In genomic region chr17:34981538-34982241, GRCh38 we compare ENCODE assay signal across 8 cellular contexts. TPM values are rescaled to one million over a fixed set of nuclear protein-coding genes. Genes with fewer than 3 reads are reported as not detected.
DNase-seq lines count a peak whose midpoint lies in the region; ATAC-seq and TF ChIP-seq lines count a peak whose summit lies in the region.

No MANE protein-coding gene starts in this region.

- TF ChIP-seq EP300 in SK-N-SH (IDR thresholded peaks at IDR 0.05; ENCODE audit: borderline replicate concordance in 1 of 2, low read depth in 1 of 2, low read length in 1 of 2), result no peak

- peak overlapping the region; percentile 99 for H3K4me3 ChIP-seq in left ventricle myocardium inferior
- peak overlapping the region; percentile 71 to 80 for H3K4me3 ChIP-seq in SK-N-SH (ENCODE audit: low read depth in 2 of 2, low read length in 1 of 2)
- H3K4me3 ChIP-seq in fibroblast of lung (replicated peaks in 1 of 4; ENCODE audit: control extremely low read depth in 1 of 4, insufficient read depth in 1 of 4, low read depth in 3 of 4, low read length in 4 of 4), result peak overlapping the region; percentile 71 to 89 (median 82)

- WGBS in SK-N-SH (ENCODE audit: low lambda C conversion rate), result 26% methylated on average over 8 of the region's 8 CpGs

- DNase-seq in left ventricle myocardium inferior (no peak), left ventricle myocardium superior (no peak), SK-N-SH (peak; percentile 37), fibroblast of lung (ENCODE audit: low read depth in 2 of 2) (peak; percentile 44 to 47), retina (peak; percentile 47), D341Med (ENCODE audit: low spot score) (no peak)

- peaks cover 37% of the 10 kb centered on the region; the same call in 1 of the 2 replicates for H3K79me2 ChIP-seq in SK-N-SH (ENCODE audit: insufficient read depth)
- peaks cover 8% of the 10 kb centered on the region for H3K79me2 ChIP-seq in fibroblast of lung (ENCODE audit: control insufficient read depth, insufficient read depth, low read length)

- intact Hi-C loops in left ventricle myocardium inferior (cut with micrococcal nuclease), result no loop called here
- intact Hi-C loops in left ventricle myocardium superior (cut with micrococcal nuclease), result no loop called here

- POLR2A ChIA-PET in SK-N-SH (lab: Yijun Ruan, JAX), result interaction anchor here (0.7 to 2.0 kb wide), 2 partner anchors 20 to 369 kb away, joined by 6 to 12 read pairs; partner anchors contain the start of genes CCT6B and ZNF830

- H3K9me2 ChIP-seq in SK-N-SH, result no peaks in the 10 kb centered on the region

- no peak for ATAC-seq in left ventricle myocardium superior
- no peak for ATAC-seq in HG02973 (IDR thresholded peaks at IDR 0.05; ENCODE audit: unreplicated experiment)
- ATAC-seq in HG03571 (IDR thresholded peaks at IDR 0.05; ENCODE audit: unreplicated experiment), result no peak

- H3K9me3 ChIP-seq in left ventricle myocardium inferior (replicated peaks) (no peaks in the 10 kb centered on the region), SK-N-SH (no peaks in the 10 kb centered on the region), fibroblast of lung (ENCODE audit: control insufficient read depth, insufficient read depth, low read depth, low read length) (no peaks in the 10 kb centered on the region)

- CTCF ChIA-PET in SK-N-SH (lab: Yijun Ruan, JAX), result interaction anchor here (0.6 to 4.1 kb wide), 15 partner anchors 10 to 541 kb away, joined by 3 to 25 read pairs (median 3); partner anchors contain the start of gene RAD51D

- peak overlapping the region; percentile 78 for H3K4me2 ChIP-seq in SK-N-SH
- H3K4me2 ChIP-seq in fibroblast of lung (ENCODE audit: extremely low read depth, insufficient read depth, low read length), result peak overlapping the region; percentile 89

- H3K27ac ChIP-seq in left ventricle myocardium inferior (replicated peaks), result peak overlapping the region; percentile 99
- H3K27ac ChIP-seq in SK-N-SH (ENCODE audit: low read depth in 2 of 2, low read length in 1 of 2), result peak overlapping the region; percentile 91 to 94
- peak overlapping the region; percentile 98 for H3K27ac ChIP-seq in fibroblast of lung (ENCODE audit: insufficient read depth, low read length)

- H4K20me1 ChIP-seq in SK-N-SH (ENCODE audit: insufficient read depth) (no peaks in the 10 kb centered on the region), fibroblast of lung (ENCODE audit: control insufficient read depth, extremely low read depth, insufficient read depth, low read length) (no peaks in the 10 kb centered on the region)

- peaks cover 14% of the 10 kb centered on the region for H3K36me3 ChIP-seq in left ventricle myocardium inferior
- peaks cover 16 to 23% of the 10 kb centered on the region in 2 experiments for H3K36me3 ChIP-seq in SK-N-SH (replicated peaks in 1 of 2; ENCODE audit: control insufficient read depth in 1 of 2, insufficient read depth in 2 of 2, low read length in 1 of 2)
- H3K36me3 ChIP-seq in fibroblast of lung (ENCODE audit: control insufficient read depth, insufficient read depth, low read length), result no peaks in the 10 kb centered on the region

- TF ChIP-seq CTCF in left ventricle myocardium inferior (IDR thresholded peaks at IDR 0.05; ENCODE audit: borderline replicate concordance) (no peak), SK-N-SH (IDR thresholded peaks at IDR 0.05) (no peak), fibroblast of lung (conservative IDR thresholded peaks at IDR 0.05 in 1 of 2, IDR thresholded peaks at IDR 0.05 in 1 of 2; ENCODE audit: low read depth in 1 of 2, low read length in 2 of 2) (no peak)

- peaks cover 7% of the 10 kb centered on the region for H3F3A ChIP-seq in SK-N-SH (replicated peaks; ENCODE audit: insufficient read depth)

- H2AFZ ChIP-seq in SK-N-SH (ENCODE audit: low read depth), result peak overlapping the region; percentile 82; the same call in 1 of the 2 replicates
- no peak overlapping the region for H2AFZ ChIP-seq in fibroblast of lung (ENCODE audit: low read length)

- peaks cover 45% of the 10 kb centered on the region for H3K4me1 ChIP-seq in left ventricle myocardium inferior
- H3K4me1 ChIP-seq in SK-N-SH (ENCODE audit: control insufficient read depth in 1 of 2, insufficient read depth in 2 of 2, low read depth in 1 of 2, low read length in 1 of 2), result peaks cover 0 to 15% of the 10 kb centered on the region in 2 experiments; a peak in 2 of 4 replicates
- no peaks in the 10 kb centered on the region for H3K4me1 ChIP-seq in fibroblast of lung (ENCODE audit: control insufficient read depth, extremely low read depth, insufficient read depth, low read length)

- peak overlapping the region; percentile 91 for H3K9ac ChIP-seq in SK-N-SH
- no peak overlapping the region for H3K9ac ChIP-seq in fibroblast of lung (ENCODE audit: insufficient read depth, low read length)

- H3K27me3 ChIP-seq in left ventricle myocardium inferior (ENCODE audit: low read depth), result no peaks in the 10 kb centered on the region
- no peaks in the 10 kb centered on the region for H3K27me3 ChIP-seq in SK-N-SH (ENCODE audit: insufficient read depth)
- H3K27me3 ChIP-seq in fibroblast of lung (ENCODE audit: control insufficient read depth, insufficient read depth, low read length), result no peaks in the 10 kb centered on the region

- TF ChIP-seq RAD21 in SK-N-SH (IDR thresholded peaks at IDR 0.05; ENCODE audit: low read length), result no peak

TF ChIP-seq in SK-N-SH, 30 proteins besides CTCF, POLR2A, EP300 and RAD21 (continues in another document):
- TF ChIP-seq USF1 (IDR thresholded peaks at IDR 0.05; ENCODE audit: borderline replicate concordance, low read depth), result no peak
- no peak for TF ChIP-seq MEF2A (IDR thresholded peaks at IDR 0.05; ENCODE audit: borderline replicate concordance, low read depth)
- no peak for TF ChIP-seq PBX3 (IDR thresholded peaks at IDR 0.05)
- TF ChIP-seq, protein P1, sequence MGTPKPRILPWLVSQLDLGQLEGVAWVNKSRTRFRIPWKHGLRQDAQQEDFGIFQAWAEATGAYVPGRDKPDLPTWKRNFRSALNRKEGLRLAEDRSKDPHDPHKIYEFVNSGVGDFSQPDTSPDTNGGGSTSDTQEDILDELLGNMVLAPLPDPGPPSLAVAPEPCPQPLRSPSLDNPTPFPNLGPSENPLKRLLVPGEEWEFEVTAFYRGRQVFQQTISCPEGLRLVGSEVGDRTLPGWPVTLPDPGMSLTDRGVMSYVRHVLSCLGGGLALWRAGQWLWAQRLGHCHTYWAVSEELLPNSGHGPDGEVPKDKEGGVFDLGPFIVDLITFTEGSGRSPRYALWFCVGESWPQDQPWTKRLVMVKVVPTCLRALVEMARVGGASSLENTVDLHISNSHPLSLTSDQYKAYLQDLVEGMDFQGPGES (IDR thresholded peaks at IDR 0.05; ENCODE audit: low read depth, low read length), result no peak
- no peak for TF ChIP-seq TEAD4 (IDR thresholded peaks at IDR 0.05; ENCODE audit: borderline replicate concordance, insufficient read depth)
- no peak for TF ChIP-seq SIN3A (IDR thresholded peaks at IDR 0.05; ENCODE audit: borderline replicate concordance, low read depth, low read length)
- no peak for TF ChIP-seq TAF1 (IDR thresholded peaks at IDR 0.05; ENCODE audit: borderline replicate concordance, low read depth, low read length)
- no peak for TF ChIP-seq MXI1 (IDR thresholded peaks at IDR 0.05; ENCODE audit: low read depth, low read length)

RNA-seq across cellular contexts. Expression of gene LIG3, which starts 1.4 kb away (rescaled TPM):
- total RNA-seq in left ventricle myocardium inferior, result 16.5 TPM
- 19.3 TPM for total RNA-seq in left ventricle myocardium superior
- 25.7 and 28.6 TPM in 2 replicates for polyA plus RNA-seq in SK-N-SH (2012; rRNA removed)
- 12.2 and 16.4 TPM in 2 replicates for polyA plus RNA-seq in SK-N-SH (2012; cell fraction: cytosol; rRNA removed)
- 38.0 and 54.5 TPM in 2 replicates for polyA plus RNA-seq in SK-N-SH (2012; cell fraction: nucleus; rRNA removed)
- 24.1 and 28.2 TPM in 2 replicates for total RNA-seq in fibroblast of lung
- polyA plus RNA-seq in fibroblast of lung, result 19.4 and 29.0 TPM in 2 replicates
- 15.4 and 16.5 TPM in 2 replicates for polyA plus RNA-seq in fibroblast of lung (2012)
- polyA minus RNA-seq in fibroblast of lung (ENCODE audit: low replicate concordance), result 57.6 and 75.8 TPM in 2 replicates

RNA-seq across cellular contexts. Expression of gene ZNF830, which starts 20.4 kb away (rescaled TPM):
- total RNA-seq in left ventricle myocardium inferior, result 9.0 TPM
- 10.7 TPM for total RNA-seq in left ventricle myocardium superior
- 7.8 and 8.8 TPM in 2 replicates for polyA plus RNA-seq in SK-N-SH (2012; rRNA removed)
- 8.8 and 11.2 TPM in 2 replicates for polyA plus RNA-seq in SK-N-SH (2012; cell fraction: cytosol; rRNA removed)
- polyA plus RNA-seq in SK-N-SH (2012; cell fraction: nucleus; rRNA removed), result 5.2 and 5.5 TPM in 2 replicates
- 14.4 and 21.6 TPM in 2 replicates for total RNA-seq in fibroblast of lung
- 10.0 and 12.1 TPM in 2 replicates for polyA plus RNA-seq in fibroblast of lung
- 8.8 and 9.1 TPM in 2 replicates for polyA plus RNA-seq in fibroblast of lung (2012)
- 1.1 and 2.2 TPM in 2 replicates for polyA minus RNA-seq in fibroblast of lung (ENCODE audit: low replicate concordance)

RNA-seq across cellular contexts. Expression of gene CCT6B, which starts 20.4 kb away (rescaled TPM):
- total RNA-seq in left ventricle myocardium inferior (2.6 TPM), left ventricle myocardium superior (1.3 TPM), fibroblast of lung (0.77 and 1.2 TPM in 2 replicates)
- polyA plus RNA-seq in SK-N-SH (2012; rRNA removed) (0.48 and 0.57 TPM in 2 replicates), fibroblast of lung (1.1 and 3.0 TPM in 2 replicates)
- 0.77 and 0.99 TPM in 2 replicates for polyA plus RNA-seq in SK-N-SH (2012; cell fraction: cytosol; rRNA removed)
- polyA plus RNA-seq in SK-N-SH (2012; cell fraction: nucleus; rRNA removed), result 1.1 and 1.9 TPM in 2 replicates
- polyA plus RNA-seq in fibroblast of lung (2012), result 1.2 and 2.3 TPM in 2 replicates
- not detected in 2 replicates for polyA minus RNA-seq in fibroblast of lung (ENCODE audit: low replicate concordance)

Comparison
In these comparisons a context has a peak if more than half of its experiments do, and no peak if none do; other contexts are left out.
1. DNase-seq: peak in SK-N-SH (single experiment), fibroblast of lung (2 of 2) and retina (single experiment); none in left ventricle myocardium inferior (single experiment), left ventricle myocardium superior (single experiment) and D341Med (single experiment).
2. Peak in every context shown above with its lines, with median percentiles within 50 percentile points of each other: H3K27ac ChIP-seq and H3K4me3 ChIP-seq.